11 cellular contexts compared by ENCODE assay signal in genomic region chr16:2056681-2057407, GRCh38. TPM values are rescaled to one million over a fixed set of nuclear protein-coding genes. Genes with fewer than 3 reads are reported as not detected.
A peak's percentile ranks its signal among the peaks of the same experiment; 100 is the strongest.
DNase-seq lines count a peak whose midpoint lies in the region; ATAC-seq, FAIRE-seq and TF ChIP-seq lines count a peak whose summit lies in the region.
"Had no signal": no experiment of that assay in that cellular context is flagged by ENCODE, and none has a peak within 500 bp of the region (broad histone marks: within the 10 kb centered on the region; RNA-seq: fewer than 3 reads in every experiment).

No MANE protein-coding gene starts in this region.

- H2BK15ac ChIP-seq in H9 (ENCODE audit: low read depth, low read length): no peak overlapping the region

- H3K27ac Mint-ChIP-seq in H9: peak overlapping the region in 2 of 3 experiments; percentile 14 to 69; a peak in 1 of 7 replicates
- no peak overlapping the region for H3K27ac Mint-ChIP-seq in stimulated activated memory B cell treated with anti-CD40 and anti-IgM and Interleukin-4, amounts not matched to agents 10 μg/mL and 1 μg/mL and 100 μg/mL, for 72 hours

- POLR2A ChIA-PET in K562 (lab: Yijun Ruan, JAX): interaction anchor here (0.8 to 1.3 kb wide), 2 partner anchors 9 to 14 kb away, joined by 3 to 6 read pairs; partner anchors contain the start of genes NTHL1 and TSC2

- TF ChIP-seq RAD21 in K562 (CRISPR knock-in tag; conservative IDR thresholded peaks at IDR 0.05 in 1 of 2, IDR thresholded peaks at IDR 0.05 in 1 of 2): no peak; a peak in 1 of 4 replicates

- DNase-seq in H9 (no peak), K562 (ENCODE audit: extremely low read depth in 1 of 4, low spot score in 3 of 4) (peak in 1 of 4 experiments; percentile 27), midbrain (lab: John Stamatoyannopoulos, UW) (peak; percentile 38), spleen (no peak), HTR-8/SVneo (ENCODE audit: insufficient read length, low spot score) (no peak)
- no peak for DNase-seq in activated CD8-positive, alpha-beta memory T cell treated with anti-CD3 and anti-CD28 coated beads, Interleukin-2, amount 50 U/mL, for 48 hours
- DNase-seq: foreskin melanocyte, SHP77 had no signal

- H3K4me2 ChIP-seq in BLaER1: peak overlapping the region; percentile 69
- no peak overlapping the region for H3K4me2 ChIP-seq in H9 (ENCODE audit: insufficient read depth, insufficient read length, low read length)
- H3K4me2 ChIP-seq in K562 (ENCODE audit: insufficient read depth, low read length): no peak overlapping the region

- H3K4me1 ChIP-seq in BLaER1 (peaks cover 73% of the 10 kb centered on the region), H9 (ENCODE audit: insufficient read depth, low read length) (no peaks in the 10 kb centered on the region), K562 (replicated peaks in 1 of 2; ENCODE audit: control insufficient read depth in 2 of 2, insufficient read depth in 2 of 2, low read length in 2 of 2) (peaks cover 0 to 55% of the 10 kb centered on the region in 2 experiments; a peak in 2 of 5 replicates), spleen (peaks cover 0 to 7% (median 0%) of the 10 kb centered on the region in 6 donors)

- no peak overlapping the region for H2BK5ac ChIP-seq in H9 (ENCODE audit: insufficient read length, low read length)

- no peak for TF ChIP-seq EP300 in K562 (IDR thresholded peaks at IDR 0.05; ENCODE audit: low read length)

- H3K56ac ChIP-seq in H9 (ENCODE audit: insufficient read length, low read depth, low read length): no peak overlapping the region

- no peak for FAIRE-seq in K562 (lab: Jason Lieb, UNC)
- no peak for FAIRE-seq in HTR-8/SVneo (lab: Jason Lieb, UNC)

- H3K4me3 Mint-ChIP-seq in H9: peak overlapping the region in 1 of 2 experiments; percentile 18; a peak in 1 of 5 replicates
- H3K4me3 Mint-ChIP-seq in stimulated activated memory B cell treated with anti-CD40 and anti-IgM and Interleukin-4, amounts not matched to agents 10 μg/mL and 1 μg/mL and 100 μg/mL, for 72 hours: no peak overlapping the region

- no peak overlapping the region for H3K4ac ChIP-seq in H9 (ENCODE audit: low read depth, low read length)

- H3K27ac ChIP-seq in BLaER1 (peak overlapping the region; percentile 32; the same call in 1 of the 2 replicates), H9 (ENCODE audit: insufficient read length, low read depth, low read length) (no peak overlapping the region), K562 (ENCODE audit: extremely low read depth, low read depth, low read length) (no peak overlapping the region), spleen (no peak overlapping the region)

- H2AFZ ChIP-seq in H9 (ENCODE audit: low read length) (no peak overlapping the region), K562 (ENCODE audit: low read depth, low read length) (no peak overlapping the region)

- ATAC-seq in K562: peak; percentile 81
- ATAC-seq in stimulated activated memory B cell treated with anti-CD40 and anti-IgM and Interleukin-4, amounts not matched to agents 10 μg/mL and 1 μg/mL and 100 μg/mL, for 72 hours: no peak

- no peak overlapping the region for H4K8ac ChIP-seq in H9 (replicated peaks; ENCODE audit: insufficient read length, low read depth, low read length)

- H3T11ph ChIP-seq in H9 (ENCODE audit: low read length): no peak overlapping the region

- no TSS peak for BruUV-seq in K562 (replicated peaks; lab: Mats Ljungman, UMichigan)

- no peaks in the 10 kb centered on the region for H3K9me1 ChIP-seq in K562 (ENCODE audit: control insufficient read depth, insufficient read depth, low read length)

- no peaks in the 10 kb centered on the region for H3K9me3 ChIP-seq in BLaER1
- no peaks in the 10 kb centered on the region for H3K9me3 ChIP-seq in H9 (ENCODE audit: control insufficient read depth, low read depth, low read length)
- H3K9me3 ChIP-seq in K562 (replicated peaks; ENCODE audit: control insufficient read depth, insufficient read depth, low read depth, low read length): no peaks in the 10 kb centered on the region
- H3K9me3 ChIP-seq in spleen: no peaks in the 10 kb centered on the region

- no peaks in the 10 kb centered on the region for H3K79me1 ChIP-seq in H9 (ENCODE audit: insufficient read depth, low read depth, low read length, poor library complexity, severe bottlenecking)

- H3K23ac ChIP-seq in H9 (ENCODE audit: insufficient read length, low read depth, low read length): no peak overlapping the region

- TF ChIP-seq POLR2A in K562 (conservative IDR thresholded peaks at IDR 0.05) (no peak), spleen (IDR thresholded peaks at IDR 0.05) (no peak)

- peak; percentile 50 for TF ChIP-seq CTCF in H9 (conservative IDR thresholded peaks at IDR 0.05)
- TF ChIP-seq CTCF in K562 (IDR thresholded peaks at IDR 0.05 in 2 of 3, conservative IDR thresholded peaks at IDR 0.05 in 1 of 3; ENCODE audit: insufficient read depth in 2 of 3, low read depth in 1 of 3, low read length in 3 of 3): peak; percentile 27 to 36 (median 30); a peak in 2 of 6 replicates
- peak in 2 of 11 experiments; percentile 12 to 20 for TF ChIP-seq CTCF in spleen (IDR thresholded peaks at IDR 0.05 in 8 of 11, conservative IDR thresholded peaks at IDR 0.05 in 3 of 11)

- no peak overlapping the region for H2AK5ac ChIP-seq in H9 (ENCODE audit: insufficient read length, low read length)

- no peak overlapping the region for H2BK12ac ChIP-seq in H9 (ENCODE audit: insufficient read length, low read depth, low read length)

- no peaks in the 10 kb centered on the region for H3K23me2 ChIP-seq in H9 (ENCODE audit: insufficient read length, low read depth, low read length, poor library complexity, severe bottlenecking)

- H2BK20ac ChIP-seq in H9 (ENCODE audit: low read depth, low read length, poor library complexity, severe bottlenecking): no peak overlapping the region

- H3K27me3 ChIP-seq in BLaER1 (no peaks in the 10 kb centered on the region), H9 (ENCODE audit: insufficient read depth, low read length) (no peaks in the 10 kb centered on the region), K562 (ENCODE audit: control insufficient read depth in 2 of 2, insufficient read depth in 2 of 2, low read length in 2 of 2) (no peaks in the 10 kb centered on the region), spleen (replicated peaks in 1 of 7) (no peaks in the 10 kb centered on the region)

- intact Hi-C loops in K562 (cut with micrococcal nuclease) (no loop called here), spleen (cut with DNase I; ENCODE audit: low total_unique reads) (no loop called here)

- H3K18ac ChIP-seq in H9 (ENCODE audit: insufficient read length, low read depth, low read length): no peak overlapping the region

- no peaks in the 10 kb centered on the region for H3K4me1 Mint-ChIP-seq in H9
- H3K4me1 Mint-ChIP-seq in stimulated activated memory B cell treated with anti-CD40 and anti-IgM and Interleukin-4, amounts not matched to agents 10 μg/mL and 1 μg/mL and 100 μg/mL, for 72 hours: no peaks in the 10 kb centered on the region

- no peak overlapping the region for H4K91ac ChIP-seq in H9 (ENCODE audit: insufficient read length, low read depth, low read length)

- H2BK120ac ChIP-seq in H9 (ENCODE audit: low read depth, low read length, poor library complexity, severe bottlenecking): no peak overlapping the region

- H3K36me3 ChIP-seq in BLaER1 (peaks cover 62% of the 10 kb centered on the region), K562 (ENCODE audit: control insufficient read depth, insufficient read depth, low read length) (peaks cover 35% of the 10 kb centered on the region; the same call in 1 of the 3 replicates), spleen (peaks cover 0 to 100% (median 80%) of the 10 kb centered on the region in 6 donors)

- in situ Hi-C loops in K562 (cut with MboI): no loop called here

- H4K20me1 ChIP-seq in BLaER1: peaks cover 46% of the 10 kb centered on the region
- peaks cover 2% of the 10 kb centered on the region for H4K20me1 ChIP-seq in H9 (ENCODE audit: control insufficient read depth, insufficient read depth, insufficient read length)
- H4K20me1 ChIP-seq in K562 (replicated peaks; ENCODE audit: control insufficient read depth, insufficient read depth, low read length): peaks cover 4% of the 10 kb centered on the region; the same call in 1 of the 2 replicates

- H3K14ac ChIP-seq in H9 (ENCODE audit: insufficient read depth, low read length): no peak overlapping the region

- no CpG with 5 or more reads among the region's 19 CpGs for WGBS in H9 (ENCODE audit: extremely low coverage, insufficient read length, low lambda C conversion rate)
- 89% methylated on average over 17 of the region's 19 CpGs for WGBS in K562 (ENCODE audit: insufficient coverage, low coverage, missing lambda C conversion rate)
- WGBS in spleen, 5 donors: 90 to 96% (median 93%) methylated on average over 13 to 19 of the region's 19 CpGs

- H3K9ac ChIP-seq in BLaER1 (peak overlapping the region; percentile 15; the same call in 1 of the 2 replicates), H9 (ENCODE audit: extremely low read depth, insufficient read length, low read length) (no peak overlapping the region), K562 (ENCODE audit: insufficient read depth in 1 of 2, low read depth in 2 of 2, low read length in 2 of 2) (peak overlapping the region in 1 of 2 experiments; percentile 64; a peak in 2 of 4 replicates)

- no peaks in the 10 kb centered on the region for H3K27me3 Mint-ChIP-seq in H9 (ENCODE audit: low read depth)
- H3K27me3 Mint-ChIP-seq in stimulated activated memory B cell treated with anti-CD40 and anti-IgM and Interleukin-4, amounts not matched to agents 10 μg/mL and 1 μg/mL and 100 μg/mL, for 72 hours: no peaks in the 10 kb centered on the region

- no peaks in the 10 kb centered on the region for H3K9me3 Mint-ChIP-seq in H9
- H3K9me3 Mint-ChIP-seq in stimulated activated memory B cell treated with anti-CD40 and anti-IgM and Interleukin-4, amounts not matched to agents 10 μg/mL and 1 μg/mL and 100 μg/mL, for 72 hours: no peaks in the 10 kb centered on the region

- H3K36me3 Mint-ChIP-seq in H9 (ENCODE audit: insufficient read depth in 1 of 3, low read depth in 3 of 3): peaks cover 4 to 33% (median 32%) of the 10 kb centered on the region in 3 experiments; a peak in 6 of 7 replicates
- H3K36me3 Mint-ChIP-seq in stimulated activated memory B cell treated with anti-CD40 and anti-IgM and Interleukin-4, amounts not matched to agents 10 μg/mL and 1 μg/mL and 100 μg/mL, for 72 hours: peaks cover 53% of the 10 kb centered on the region

- no peaks in the 10 kb centered on the region for H3K79me2 ChIP-seq in H9 (ENCODE audit: insufficient read depth, low read length)
- H3K79me2 ChIP-seq in K562 (ENCODE audit: control insufficient read depth, insufficient read depth, low read length): no peaks in the 10 kb centered on the region

- H4K5ac ChIP-seq in H9 (ENCODE audit: insufficient read length, low read depth, low read length): no peak overlapping the region

- CTCF ChIA-PET in K562 (lab: Yijun Ruan, JAX; ENCODE audit: low intra/inter-chr PET ratio): interaction anchor here (0.5 to 0.7 kb wide), 2 partner anchors 33 to 190 kb away, joined by 3 to 4 read pairs; no protein-coding TSS in a partner anchor

- no peak overlapping the region for H3K4me3 ChIP-seq in BLaER1
- no peak overlapping the region for H3K4me3 ChIP-seq in K562
- no peak overlapping the region for H3K4me3 ChIP-seq in spleen

RNA-seq across cellular contexts. Expression of gene TSC2, which starts 9.1 kb away (rescaled TPM):
- total RNA-seq in H9 (2021): 122 and 125 TPM in 2 replicates
- total RNA-seq in K562 (2011; cell fraction: chromatin; rRNA removed; ENCODE audit: low replicate concordance): 274 and 710 TPM in 2 replicates
- 311 and 338 TPM in 2 replicates for total RNA-seq in K562 (2011; cell fraction: nucleolus; rRNA removed)
- total RNA-seq in K562 (2011; cell fraction: nucleoplasm; rRNA removed): 244 and 254 TPM in 2 replicates
- 20.3 and 28.1 TPM in 2 replicates for total RNA-seq in K562 (2014; rRNA removed)
- total RNA-seq in K562 (2014; rRNA removed; fragmentation: Illumina TruSeq; extraction: Trizol): 15.0 and 20.1 TPM in 2 replicates
- total RNA-seq in K562 (2015; rRNA removed; fragmentation: Illumina TruSeq; extraction: Trizol): 16.6 and 19.6 TPM in 2 replicates
- 65.8 and 68.1 TPM in 2 replicates for total RNA-seq in K562 (2021)
- 15.5 and 35.5 TPM in 2 replicates for polyA plus RNA-seq in K562 (2011; rRNA removed)
- polyA plus RNA-seq in K562 (2011; cell fraction: cytosol; rRNA removed): 21.9 and 33.6 TPM in 2 replicates
- 157 and 220 TPM in 2 replicates for polyA plus RNA-seq in K562 (2011; cell fraction: nucleus; rRNA removed)
- 46.9 and 75.1 TPM in 2 replicates for polyA plus RNA-seq in K562 (2012)
- 27.8 and 35.8 TPM in 2 replicates for polyA plus RNA-seq in K562 (2014; fragmentation: Illumina TruSeq; extraction: Trizol)
- polyA plus RNA-seq in K562 (2014; fragmentation: Nextera tagmentation; extraction: Ambion mirVana): 1 to 10 TPM; 1.3 to 2.3 TPM
- 32.0 and 35.2 TPM in 2 replicates for polyA plus RNA-seq in K562 (2014; rRNA removed)
- polyA minus RNA-seq in K562 (2011; rRNA and poly(A)+ RNA removed): 41.8 and 43.8 TPM in 2 replicates
- 49.2 and 80.8 TPM in 2 replicates for polyA minus RNA-seq in K562 (2011; cell fraction: cytosol; rRNA and poly(A)+ RNA removed)
- 48.9 and 58.8 TPM in 2 replicates for polyA minus RNA-seq in K562 (2011; cell fraction: nucleus; rRNA and poly(A)+ RNA removed)
- total RNA-seq in spleen: 100 to 1,000 TPM in 4 of 7 donors, 10 to 100 TPM in 3; 63.8 to 185 (median 103) TPM
- 10 to 100 TPM; 20.7 to 82.0 (median 53.3) TPM for polyA plus RNA-seq in spleen

RNA-seq across cellular contexts. Expression of gene NTHL1, which starts 9.2 kb away (rescaled TPM):
- total RNA-seq in H9 (2021) (52.0 and 54.0 TPM in 2 replicates), K562 (2014; rRNA removed) (58.8 and 76.7 TPM in 2 replicates), K562 (2014; rRNA removed; fragmentation: Illumina TruSeq; extraction: Trizol) (3.6 and 6.7 TPM in 2 replicates), K562 (2015; rRNA removed; fragmentation: Illumina TruSeq; extraction: Trizol) (27.9 and 30.6 TPM in 2 replicates), K562 (2021) (43.5 and 54.2 TPM in 2 replicates), spleen (10 to 100 TPM in 6 of 7 donors, 1 to 10 TPM in 1; 9.6 to 29.6 (median 20.0) TPM)
- 7.3 and 19.8 TPM in 2 replicates for total RNA-seq in K562 (2011; cell fraction: chromatin; rRNA removed; ENCODE audit: low replicate concordance)
- total RNA-seq in K562 (2011; cell fraction: nucleolus; rRNA removed): 25.7 and 29.0 TPM in 2 replicates
- total RNA-seq in K562 (2011; cell fraction: nucleoplasm; rRNA removed): 12.0 and 20.0 TPM in 2 replicates
- polyA plus RNA-seq in K562 (2011; rRNA removed) (17.6 and 27.0 TPM in 2 replicates), K562 (2014; fragmentation: Illumina TruSeq; extraction: Trizol) (11.4 and 20.2 TPM in 2 replicates), K562 (2014; fragmentation: Nextera tagmentation; extraction: Ambion mirVana) (1 to 10 TPM; 1.1 to 4.7 TPM), K562 (2014; rRNA removed) (45.0 and 52.8 TPM in 2 replicates), spleen (10 to 100 TPM; 31.3 to 52.1 (median 37.0) TPM)
- 49.2 and 100 TPM in 2 replicates for polyA plus RNA-seq in K562 (2011; cell fraction: cytosol; rRNA removed)
- polyA plus RNA-seq in K562 (2011; cell fraction: nucleus; rRNA removed): 20.3 and 30.8 TPM in 2 replicates
- polyA plus RNA-seq in K562 (2012): 27.8 and 29.2 TPM in 2 replicates
- polyA minus RNA-seq in K562 (2011; rRNA and poly(A)+ RNA removed): 5.4 and 8.8 TPM in 2 replicates
- 14.4 and 19.7 TPM in 2 replicates for polyA minus RNA-seq in K562 (2011; cell fraction: cytosol; rRNA and poly(A)+ RNA removed)
- 7.1 TPM in 2 replicates for polyA minus RNA-seq in K562 (2011; cell fraction: nucleus; rRNA and poly(A)+ RNA removed)

RNA-seq across cellular contexts. Expression of gene NHERF2, which starts 30.1 kb away (rescaled TPM):
- total RNA-seq in H9 (2021) (15.3 and 18.4 TPM in 2 replicates), K562 (2014; rRNA removed) (23.4 and 34.2 TPM in 2 replicates), K562 (2014; rRNA removed; fragmentation: Illumina TruSeq; extraction: Trizol) (2.0 and 2.6 TPM in 2 replicates), K562 (2015; rRNA removed; fragmentation: Illumina TruSeq; extraction: Trizol) (11.2 and 12.9 TPM in 2 replicates), K562 (2021) (42.0 and 44.1 TPM in 2 replicates), spleen (100 to 1,000 TPM in 4 of 7 donors, 10 to 100 TPM in 3; 62.4 to 179 (median 126) TPM)
- total RNA-seq in K562 (2011; cell fraction: chromatin; rRNA removed; ENCODE audit: low replicate concordance): 6.2 and 27.3 TPM in 2 replicates
- 16.4 and 21.7 TPM in 2 replicates for total RNA-seq in K562 (2011; cell fraction: nucleolus; rRNA removed)
- 7.1 and 12.7 TPM in 2 replicates for total RNA-seq in K562 (2011; cell fraction: nucleoplasm; rRNA removed)
- polyA plus RNA-seq in K562 (2011; rRNA removed) (12.5 and 16.4 TPM in 2 replicates), K562 (2014; fragmentation: Illumina TruSeq; extraction: Trizol) (8.5 and 24.9 TPM in 2 replicates), K562 (2014; fragmentation: Nextera tagmentation; extraction: Ambion mirVana) (under 1 TPM; 0.15 to 0.38 TPM), K562 (2014; rRNA removed) (29.4 and 29.5 TPM in 2 replicates), spleen (100 to 1,000 TPM in 1 of 3 donors, 10 to 100 TPM in 2; 64.6 to 218 (median 71.2) TPM)
- polyA plus RNA-seq in K562 (2011; cell fraction: cytosol; rRNA removed): 20.6 and 61.9 TPM in 2 replicates
- 19.3 and 38.5 TPM in 2 replicates for polyA plus RNA-seq in K562 (2011; cell fraction: nucleus; rRNA removed)
- polyA plus RNA-seq in K562 (2012): 22.8 and 27.9 TPM in 2 replicates
- polyA minus RNA-seq in K562 (2011; rRNA and poly(A)+ RNA removed): 2.7 and 6.3 TPM in 2 replicates
- polyA minus RNA-seq in K562 (2011; cell fraction: cytosol; rRNA and poly(A)+ RNA removed): 21.2 and 23.6 TPM in 2 replicates
- polyA minus RNA-seq in K562 (2011; cell fraction: nucleus; rRNA and poly(A)+ RNA removed): 7.3 and 8.8 TPM in 2 replicates

RNA-seq across cellular contexts. Expression of gene NPW, which starts 37.3 kb away (rescaled TPM):
- total RNA-seq in H9 (2021) (7.1 and 10.2 TPM in 2 replicates), K562 (2014; rRNA removed) (2.6 and 4.2 TPM in 2 replicates), K562 (2014; rRNA removed; fragmentation: Illumina TruSeq; extraction: Trizol) (not detected in 2 replicates), K562 (2015; rRNA removed; fragmentation: Illumina TruSeq; extraction: Trizol) (0.14 and 0.23 TPM in 2 replicates), K562 (2021) (3.1 and 4.6 TPM in 2 replicates), spleen (1 to 10 TPM in 1 of 7 donors, under 1 TPM in 3, not detected in 3; 0.51 to 1.9 (median 0.89) TPM)
- 1.9 TPM in 1 of 2 replicates, not detected in the other for total RNA-seq in K562 (2011; cell fraction: chromatin; rRNA removed; ENCODE audit: low replicate concordance)
- 7.1 and 10.2 TPM in 2 replicates for total RNA-seq in K562 (2011; cell fraction: nucleolus; rRNA removed)
- total RNA-seq in K562 (2011; cell fraction: nucleoplasm; rRNA removed): 1.8 and 2.1 TPM in 2 replicates
- polyA plus RNA-seq in K562 (2011; rRNA removed) (0.31 and 0.32 TPM in 2 replicates), K562 (2014; fragmentation: Illumina TruSeq; extraction: Trizol) (not detected in 2 replicates), K562 (2014; fragmentation: Nextera tagmentation; extraction: Ambion mirVana) (not detected), K562 (2014; rRNA removed) (0.85 and 4.0 TPM in 2 replicates), spleen (1 to 10 TPM in 2 of 3 donors, under 1 TPM in 1; 0.30 to 2.5 (median 2.3) TPM)
- 0.90 and 6.1 TPM in 2 replicates for polyA plus RNA-seq in K562 (2011; cell fraction: cytosol; rRNA removed)
- polyA plus RNA-seq in K562 (2011; cell fraction: nucleus; rRNA removed): 0.66 and 1.5 TPM in 2 replicates
- polyA plus RNA-seq in K562 (2012): 1.6 and 1.8 TPM in 2 replicates
- not detected in 2 replicates for polyA minus RNA-seq in K562 (2011; rRNA and poly(A)+ RNA removed)
- 1.4 and 2.0 TPM in 2 replicates for polyA minus RNA-seq in K562 (2011; cell fraction: cytosol; rRNA and poly(A)+ RNA removed)
- 0.67 and 1.3 TPM in 2 replicates for polyA minus RNA-seq in K562 (2011; cell fraction: nucleus; rRNA and poly(A)+ RNA removed)
- total RNA-seq: ureter had no signal

RNA-seq across cellular contexts. Expression of gene ZNF598, which starts 47.2 kb away (rescaled TPM):
- total RNA-seq in H9 (2021) (64.2 and 70.9 TPM in 2 replicates), K562 (2014; rRNA removed) (39.7 and 50.2 TPM in 2 replicates), K562 (2014; rRNA removed; fragmentation: Illumina TruSeq; extraction: Trizol) (9.7 and 11.1 TPM in 2 replicates), K562 (2015; rRNA removed; fragmentation: Illumina TruSeq; extraction: Trizol) (29.6 and 33.6 TPM in 2 replicates), K562 (2021) (114 and 115 TPM in 2 replicates), spleen (10 to 100 TPM; 34.6 to 56.2 (median 47.2) TPM)
- total RNA-seq in K562 (2011; cell fraction: chromatin; rRNA removed; ENCODE audit: low replicate concordance): 32.9 and 115 TPM in 2 replicates
- 90.6 and 99.4 TPM in 2 replicates for total RNA-seq in K562 (2011; cell fraction: nucleolus; rRNA removed)
- total RNA-seq in K562 (2011; cell fraction: nucleoplasm; rRNA removed): 37.9 and 42.6 TPM in 2 replicates
- polyA plus RNA-seq in K562 (2011; rRNA removed) (17.1 and 28.0 TPM in 2 replicates), K562 (2014; fragmentation: Illumina TruSeq; extraction: Trizol) (30.3 and 61.9 TPM in 2 replicates), K562 (2014; fragmentation: Nextera tagmentation; extraction: Ambion mirVana) (under 1 TPM; 0.11 to 0.39 TPM), K562 (2014; rRNA removed) (77.4 and 97.5 TPM in 2 replicates), spleen (10 to 100 TPM; 21.8 to 45.5 (median 29.0) TPM)
- polyA plus RNA-seq in K562 (2011; cell fraction: cytosol; rRNA removed): 35.0 and 75.6 TPM in 2 replicates
- polyA plus RNA-seq in K562 (2011; cell fraction: nucleus; rRNA removed): 103 and 165 TPM in 2 replicates
- polyA plus RNA-seq in K562 (2012): 40.3 and 76.1 TPM in 2 replicates
- polyA minus RNA-seq in K562 (2011; rRNA and poly(A)+ RNA removed): 6.6 and 10.0 TPM in 2 replicates
- polyA minus RNA-seq in K562 (2011; cell fraction: cytosol; rRNA and poly(A)+ RNA removed): 41.5 and 59.8 TPM in 2 replicates
- 23.7 and 27.3 TPM in 2 replicates for polyA minus RNA-seq in K562 (2011; cell fraction: nucleus; rRNA and poly(A)+ RNA removed)
